10 cellular contexts compared by ENCODE assay signal in the genomic region with DNA sequence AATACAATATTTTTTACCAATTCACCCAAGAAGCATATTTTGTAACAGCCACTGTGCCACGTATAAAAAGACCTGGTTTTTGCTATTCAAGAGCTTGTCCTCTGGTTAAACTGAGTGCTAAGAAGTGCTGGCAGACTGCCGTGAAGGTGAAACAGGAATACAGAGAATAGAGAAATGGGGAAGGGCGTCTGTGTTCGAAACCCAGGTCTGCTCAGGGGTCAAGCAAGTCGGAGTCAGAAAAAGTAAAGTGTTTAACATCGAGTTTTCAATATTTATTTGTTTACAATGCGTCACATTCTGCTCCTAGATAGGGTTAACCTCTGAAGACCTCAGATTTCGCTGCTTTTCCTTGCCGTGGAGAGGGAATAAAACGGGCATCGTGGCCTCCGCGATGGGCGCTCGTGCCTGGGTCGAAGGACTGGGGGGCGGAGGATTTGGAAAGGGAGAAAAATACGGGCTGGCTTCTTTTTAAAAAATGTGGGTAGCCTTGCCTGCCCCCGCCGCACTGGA. TPM values are rescaled to one million over a fixed set of nuclear protein-coding genes. Genes with fewer than 3 reads are reported as not detected.
A peak's percentile ranks its signal among the peaks of the same experiment; 100 is the strongest.
DNase-seq lines count a peak whose midpoint lies in the region; ATAC-seq and TF ChIP-seq lines count a peak whose summit lies in the region.
"Had no signal": no experiment of that assay in that cellular context is flagged by ENCODE, and none has a peak within 500 bp of the region (broad histone marks: within the 10 kb centered on the region; RNA-seq: fewer than 3 reads in every experiment).

No MANE protein-coding gene starts in this region.

- no peak overlapping the region for H3K14ac ChIP-seq in H9 (ENCODE audit: insufficient read depth, low read length)

- peaks cover 4 to 10% of the 10 kb centered on the region in 2 experiments for H3K9me3 Mint-ChIP-seq in H9

- no peak for ATAC-seq in RWPE2 (ENCODE audit: low read depth)
- ATAC-seq in GM19035 (IDR thresholded peaks at IDR 0.05; ENCODE audit: unreplicated experiment), result no peak

- H3K9me3 ChIP-seq in H9 (ENCODE audit: control insufficient read depth, low read depth, low read length) (no peaks in the 10 kb centered on the region), RWPE2 (ENCODE audit: severe bottlenecking) (no peaks in the 10 kb centered on the region)

- no peak overlapping the region for H2BK15ac ChIP-seq in H9 (ENCODE audit: low read depth, low read length)

- no peak overlapping the region for H3K56ac ChIP-seq in H9 (ENCODE audit: insufficient read length, low read depth, low read length)

- H2BK20ac ChIP-seq in H9 (ENCODE audit: low read depth, low read length, poor library complexity, severe bottlenecking), result no peak overlapping the region

- H3K4me1 Mint-ChIP-seq in H9, result peaks cover 63% of the 10 kb centered on the region in 2 experiments

- no peak overlapping the region for H3K9ac ChIP-seq in H9 (ENCODE audit: extremely low read depth, insufficient read length, low read length)

- no peak overlapping the region for H3K27ac ChIP-seq in H9 (ENCODE audit: insufficient read length, low read depth, low read length)
- no peak overlapping the region for H3K27ac ChIP-seq in RWPE2 (ENCODE audit: poor library complexity, severe bottlenecking)

- no peak overlapping the region for H2BK5ac ChIP-seq in H9 (ENCODE audit: insufficient read length, low read length)

- DNase-seq in H9 (no peak), RWPE2 (ENCODE audit: low spot score) (no peak), fibroblast of pulmonary artery (ENCODE audit: low read depth) (no peak), skeletal muscle cell (ENCODE audit: low read depth) (no peak), glomerular visceral epithelial cell (ENCODE audit: extremely low spot score) (no peak), COLO829 (ENCODE audit: low spot score) (no peak), cerebellum (ENCODE audit: low spot score) (no peak)
- DNase-seq: activated CD4-positive, alpha-beta T cell treated with anti-CD3 and anti-CD28 coated beads for 1 hour had no signal

- H3K27me3 ChIP-seq in H9 (ENCODE audit: insufficient read depth, low read length), result no peaks in the 10 kb centered on the region
- H3K27me3 ChIP-seq in RWPE2 (ENCODE audit: insufficient read depth, poor library complexity, severe bottlenecking), result peaks cover 36% of the 10 kb centered on the region

- no peaks in the 10 kb centered on the region for H4K20me1 ChIP-seq in H9 (ENCODE audit: control insufficient read depth, insufficient read depth, insufficient read length)

- H2BK120ac ChIP-seq in H9 (ENCODE audit: low read depth, low read length, poor library complexity, severe bottlenecking), result no peak overlapping the region

- H4K8ac ChIP-seq in H9 (replicated peaks; ENCODE audit: insufficient read length, low read depth, low read length), result no peak overlapping the region

- H3K4ac ChIP-seq in H9 (ENCODE audit: low read depth, low read length), result no peak overlapping the region

- peaks cover under 1% of the 10 kb centered on the region for H3K79me1 ChIP-seq in H9 (ENCODE audit: insufficient read depth, low read depth, low read length, poor library complexity, severe bottlenecking)

- H2BK12ac ChIP-seq in H9 (ENCODE audit: insufficient read length, low read depth, low read length), result no peak overlapping the region

- H3K4me1 ChIP-seq in H9 (ENCODE audit: insufficient read depth, low read length) (peaks cover 10% of the 10 kb centered on the region), RWPE2 (ENCODE audit: insufficient read depth, poor library complexity, severe bottlenecking) (no peaks in the 10 kb centered on the region)

- peaks cover 15% of the 10 kb centered on the region for H3K23me2 ChIP-seq in H9 (ENCODE audit: insufficient read length, low read depth, low read length, poor library complexity, severe bottlenecking)

- peak overlapping the region; percentile 29 for H3K4me3 ChIP-seq in RWPE2 (ENCODE audit: severe bottlenecking)
- peak overlapping the region; percentile 43 for H3K4me3 ChIP-seq in fibroblast of pulmonary artery (replicated peaks; ENCODE audit: low read depth, low read length)
- peak overlapping the region; percentile 52 for H3K4me3 ChIP-seq in skeletal muscle cell (ENCODE audit: low read depth, low read length)
- H3K4me3 ChIP-seq: K562 had no signal

- no peak overlapping the region for H3T11ph ChIP-seq in H9 (ENCODE audit: low read length)

- no peak overlapping the region for H2AFZ ChIP-seq in H9 (ENCODE audit: low read length)

- peaks cover 12% of the 10 kb centered on the region for H3K27me3 Mint-ChIP-seq in H9 (ENCODE audit: low read depth)

- H4K91ac ChIP-seq in H9 (ENCODE audit: insufficient read length, low read depth, low read length), result no peak overlapping the region

- peaks cover 2% of the 10 kb centered on the region; the same call in 1 of the 2 replicates for H3K79me2 ChIP-seq in H9 (ENCODE audit: insufficient read depth, low read length)

- peak overlapping the region; percentile 0 to 67 (median 53); a peak in 6 of 7 replicates for H3K27ac Mint-ChIP-seq in H9

- peak overlapping the region; percentile 73 to 88 for H3K4me3 Mint-ChIP-seq in H9

- H3K18ac ChIP-seq in H9 (ENCODE audit: insufficient read length, low read depth, low read length), result no peak overlapping the region

- no peaks in the 10 kb centered on the region for H3K36me3 ChIP-seq in RWPE2 (ENCODE audit: low read depth)

- H3K23ac ChIP-seq in H9 (ENCODE audit: insufficient read length, low read depth, low read length), result no peak overlapping the region

- H3K36me3 Mint-ChIP-seq in H9 (ENCODE audit: insufficient read depth in 1 of 3, low read depth in 3 of 3), result peaks cover 6 to 7% (median 6%) of the 10 kb centered on the region in 3 experiments; a peak in 6 of 7 replicates

- TF ChIP-seq CTCF in H9 (conservative IDR thresholded peaks at IDR 0.05) (no peak), RWPE2 (IDR thresholded peaks at IDR 0.05; ENCODE audit: poor library complexity, severe bottlenecking) (no peak), fibroblast of pulmonary artery (IDR thresholded peaks at IDR 0.05; ENCODE audit: low read length, missing control alignments) (no peak)

- WGBS in H9 (ENCODE audit: extremely low coverage, insufficient read length, low lambda C conversion rate), result no CpG with 5 or more reads among the region's 20 CpGs

- H2AK5ac ChIP-seq in H9 (ENCODE audit: insufficient read length, low read length), result no peak overlapping the region

- peak overlapping the region; percentile 82 for H3K4me2 ChIP-seq in H9 (ENCODE audit: insufficient read depth, insufficient read length, low read length)

- no peak overlapping the region for H4K5ac ChIP-seq in H9 (ENCODE audit: insufficient read length, low read depth, low read length)

RNA-seq across cellular contexts. Expression of a gene that starts 1.2 kb away (rescaled TPM):
- 12.7 and 13.2 TPM in 2 replicates for total RNA-seq in H9 (2021)
- 4.9 TPM for total RNA-seq in cerebellum
- total RNA-seq: K562 had no signal
